In genomic region chr4:100081511-100081910, GRCh38 we compare ENCODE assay signal across 19 cellular contexts.
DNase-seq lines count a peak whose midpoint lies in the region; ATAC-seq, FAIRE-seq and TF ChIP-seq lines count a peak whose summit lies in the region.
"Had no signal": no experiment of that assay in that cellular context is flagged by ENCODE, and none has a peak within 500 bp of the region (broad histone marks: within the 10 kb centered on the region; RNA-seq: fewer than 3 reads in every experiment).

No MANE protein-coding gene starts in this region.

- no peak overlapping the region for H3K27ac ChIP-seq in RWPE1
- no peak overlapping the region for H3K27ac ChIP-seq in keratinocyte (ENCODE audit: control insufficient read depth, insufficient read depth, low read length)
- H3K27ac ChIP-seq: HL-60 had no signal

- CTCF ChIA-PET in RWPE1 (lab: Yijun Ruan, JAX), result interaction anchor here (0.5 kb wide), 1 partner anchor 119 kb away, joined by 3 read pairs; no protein-coding TSS in a partner anchor

- no peaks in the 10 kb centered on the region for H3K36me3 Mint-ChIP-seq in activated naive CD4-positive, alpha-beta T cell treated with anti-CD3 and anti-CD28 coated beads, Interleukin-2, amount 50 U/mL, for 24 hours
- H3K36me3 Mint-ChIP-seq in stimulated activated memory B cell treated with anti-CD40 and anti-IgM and Interleukin-4, amounts not matched to agents 10 μg/mL and 1 μg/mL and 100 μg/mL, for 72 hours, result no peaks in the 10 kb centered on the region

- in situ Hi-C loops in HAP-1 (cut with MboI; ENCODE audit: low sequenced_read_pairs), result no loop called here

- peak overlapping the region; percentile 15 for H3K4me2 ChIP-seq in keratinocyte (ENCODE audit: control insufficient read depth, extremely low read depth, insufficient read depth, low read depth, low read length)

- POLR2A ChIA-PET in RWPE1 (lab: Yijun Ruan, JAX; ENCODE audit: low non-redundant PET), result no interaction called here

- H3K36me3 ChIP-seq in HAP-1 (replicated peaks) (no peaks in the 10 kb centered on the region), keratinocyte (ENCODE audit: control insufficient read depth in 2 of 2, extremely low read depth in 1 of 2, insufficient read depth in 2 of 2, low read length in 2 of 2) (no peaks in the 10 kb centered on the region)
- H3K36me3 ChIP-seq: MG63 had no signal

- TF ChIP-seq CTCF in RWPE1 (conservative IDR thresholded peaks at IDR 0.05; ENCODE audit: low read depth), result no peak
- no peak for TF ChIP-seq CTCF in keratinocyte (optimal IDR thresholded peaks at IDR 0.05 in 1 of 3, IDR thresholded peaks at IDR 0.05 in 1 of 3, conservative IDR thresholded peaks at IDR 0.05 in 1 of 3; ENCODE audit: extremely low read depth in 1 of 3, insufficient read depth in 2 of 3, low read length in 3 of 3)

- no peaks in the 10 kb centered on the region for H4K20me1 ChIP-seq in keratinocyte (ENCODE audit: control insufficient read depth, extremely low read depth, insufficient read depth, low read length)

- no peaks in the 10 kb centered on the region for H3K27me3 ChIP-seq in HAP-1 (ENCODE audit: low read depth)
- H3K27me3 ChIP-seq in keratinocyte (ENCODE audit: control insufficient read depth, extremely low read depth, insufficient read depth, low read length), result no peaks in the 10 kb centered on the region
- H3K27me3 ChIP-seq: MG63 had no signal

- H3K4me1 ChIP-seq in HAP-1 (no peaks in the 10 kb centered on the region; the same call in none of the 2 replicates), keratinocyte (ENCODE audit: control insufficient read depth, extremely low read depth, insufficient read depth, low read length) (peaks cover 5% of the 10 kb centered on the region)

- H3K9me1 ChIP-seq in keratinocyte (ENCODE audit: control insufficient read depth, extremely low read depth, insufficient read depth, low read length), result no peaks in the 10 kb centered on the region

- dilution Hi-C loops in keratinocyte (cut with MboI; ENCODE audit: extremely low pct_ligation_motif_present, low sequenced_read_pairs), result no loop called here

- H3K27ac Mint-ChIP-seq in activated naive CD4-positive, alpha-beta T cell treated with anti-CD3 and anti-CD28 coated beads, Interleukin-2, amount 50 U/mL, for 24 hours, result peak overlapping the region; percentile 2
- no peak overlapping the region for H3K27ac Mint-ChIP-seq in stimulated activated memory B cell treated with anti-CD40 and anti-IgM and Interleukin-4, amounts not matched to agents 10 μg/mL and 1 μg/mL and 100 μg/mL, for 72 hours
- H3K27ac Mint-ChIP-seq: CD4-positive, alpha-beta T cell; HFFc6 had no signal

- no peaks in the 10 kb centered on the region for H3K9me3 Mint-ChIP-seq in activated naive CD4-positive, alpha-beta T cell treated with anti-CD3 and anti-CD28 coated beads, Interleukin-2, amount 50 U/mL, for 24 hours
- no peaks in the 10 kb centered on the region for H3K9me3 Mint-ChIP-seq in stimulated activated memory B cell treated with anti-CD40 and anti-IgM and Interleukin-4, amounts not matched to agents 10 μg/mL and 1 μg/mL and 100 μg/mL, for 72 hours
- H3K9me3 Mint-ChIP-seq: CD4-positive, alpha-beta T cell; HFFc6 had no signal

- no peak overlapping the region for H3K4me3 Mint-ChIP-seq in activated naive CD4-positive, alpha-beta T cell treated with anti-CD3 and anti-CD28 coated beads, Interleukin-2, amount 50 U/mL, for 24 hours
- H3K4me3 Mint-ChIP-seq in stimulated activated memory B cell treated with anti-CD40 and anti-IgM and Interleukin-4, amounts not matched to agents 10 μg/mL and 1 μg/mL and 100 μg/mL, for 72 hours, result no peak overlapping the region
- H3K4me3 Mint-ChIP-seq: CD4-positive, alpha-beta T cell; HFFc6 had no signal

- H3K9me3 ChIP-seq in HAP-1 (no peaks in the 10 kb centered on the region), keratinocyte (ENCODE audit: control insufficient read depth, low read depth, low read length) (no peaks in the 10 kb centered on the region)
- H3K9me3 ChIP-seq: MG63 had no signal

- peak; percentile 78 for FAIRE-seq in keratinocyte (lab: Jason Lieb, UNC)

- H3K79me2 ChIP-seq in keratinocyte (ENCODE audit: control insufficient read depth, insufficient read depth, low read length), result no peaks in the 10 kb centered on the region

- H2AFZ ChIP-seq in keratinocyte (ENCODE audit: control insufficient read depth, low read length), result peak overlapping the region; percentile 24

- H3K4me3 ChIP-seq in HAP-1, result no peak overlapping the region
- no peak overlapping the region for H3K4me3 ChIP-seq in keratinocyte (ENCODE audit: control insufficient read depth in 2 of 3, extremely low read depth in 1 of 3, insufficient read depth in 2 of 3, low read depth in 1 of 3, low read length in 3 of 3)
- H3K4me3 ChIP-seq: MG63 had no signal

- no peak for ATAC-seq in HG02571 (IDR thresholded peaks at IDR 0.05; ENCODE audit: unreplicated experiment)
- no peak for ATAC-seq in stimulated activated memory B cell treated with anti-CD40 and anti-IgM and Interleukin-4, amounts not matched to agents 10 μg/mL and 1 μg/mL and 100 μg/mL, for 72 hours

- DNase-seq in activated naive CD4-positive, alpha-beta T cell treated with Interleukin-2 at 50 U/mL for 16 hours, result no peak
- peak; percentile 9 to 50 for DNase-seq in HAP-1 (ENCODE audit: low spot score in 2 of 2)
- DNase-seq in RWPE1 (ENCODE audit: low spot score), result peak; percentile 36
- no peak for DNase-seq in keratinocyte (ENCODE audit: low read depth, low spot score)
- no peak for DNase-seq in NCI-H748 treated with DMSO at 0.1 percent for 48 hours (lab: John Stamatoyannopoulos, UW)
- DNase-seq: CD4-positive, alpha-beta T cell; DMS79; GF-D8; GOT3; HFFc6; KG1; MG63; NCI-H2029; NCI-H524; Right ventricle myocardium superior had no signal

- peaks cover 14% of the 10 kb centered on the region for H3K4me1 Mint-ChIP-seq in activated naive CD4-positive, alpha-beta T cell treated with anti-CD3 and anti-CD28 coated beads, Interleukin-2, amount 50 U/mL, for 24 hours
- H3K4me1 Mint-ChIP-seq in stimulated activated memory B cell treated with anti-CD40 and anti-IgM and Interleukin-4, amounts not matched to agents 10 μg/mL and 1 μg/mL and 100 μg/mL, for 72 hours, result peaks cover 13% of the 10 kb centered on the region

- H3K27me3 Mint-ChIP-seq in activated naive CD4-positive, alpha-beta T cell treated with anti-CD3 and anti-CD28 coated beads, Interleukin-2, amount 50 U/mL, for 24 hours, result peaks cover 2% of the 10 kb centered on the region
- H3K27me3 Mint-ChIP-seq in stimulated activated memory B cell treated with anti-CD40 and anti-IgM and Interleukin-4, amounts not matched to agents 10 μg/mL and 1 μg/mL and 100 μg/mL, for 72 hours, result peaks cover 13% of the 10 kb centered on the region
- H3K27me3 Mint-ChIP-seq: CD4-positive, alpha-beta T cell had no signal

- H3K9ac ChIP-seq in keratinocyte (ENCODE audit: control insufficient read depth, extremely low read depth, insufficient read depth, low read length), result no peak overlapping the region

Comparison
In these comparisons a context has a peak if more than half of its experiments do, and no peak if none do; other contexts are left out.
1. DNase-seq: peak in HAP-1 (2 of 2) and RWPE1 (single experiment); none in activated naive CD4-positive, alpha-beta T cell treated with Interleukin-2 at 50 U/mL for 16 hours (single experiment), keratinocyte (single experiment) and NCI-H748 treated with DMSO at 0.1 percent for 48 hours (single experiment).